ENCODE assay signal across 21 cellular contexts in the genomic region with DNA sequence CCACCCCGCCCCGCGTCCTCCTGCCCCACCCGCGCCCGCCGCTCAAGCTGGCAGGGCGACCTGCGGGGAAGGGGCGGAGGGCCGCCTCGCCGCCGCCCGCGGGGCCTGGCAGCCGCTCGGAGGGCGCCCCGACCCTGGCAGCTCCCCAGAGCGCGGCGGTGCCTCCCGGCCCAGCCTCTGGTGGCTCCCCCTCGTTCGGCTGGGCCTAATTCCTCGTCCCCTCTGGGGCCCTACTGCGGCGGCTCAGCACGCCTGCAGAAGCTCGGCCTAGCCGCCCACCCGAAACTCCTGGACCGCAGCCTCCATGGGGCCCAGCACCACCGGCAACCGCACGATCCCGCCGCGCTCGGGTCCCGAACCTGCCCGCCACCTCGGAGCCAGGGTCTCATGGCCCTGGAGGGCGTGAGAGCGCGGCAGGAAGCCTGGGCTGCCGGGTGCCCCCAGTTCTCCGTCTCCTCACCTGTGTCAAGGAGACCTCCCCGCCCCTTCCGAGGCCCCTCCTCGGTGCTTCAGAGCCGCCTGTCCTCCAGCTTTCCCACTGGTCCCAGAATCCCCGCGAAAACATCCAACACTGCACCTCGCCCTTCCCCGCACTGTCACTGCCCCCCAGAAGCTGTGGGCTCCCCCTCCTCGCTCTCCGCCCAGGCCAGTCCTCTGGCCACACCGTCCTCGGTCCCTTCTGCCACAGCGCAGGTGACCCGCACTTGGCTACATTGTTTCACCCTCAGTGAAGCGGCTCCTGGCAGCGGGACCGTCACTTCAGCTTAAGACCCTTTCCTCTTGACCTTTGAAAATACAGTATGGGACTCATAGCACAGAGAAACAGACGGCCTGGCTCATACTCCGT. TPM values are rescaled to one million over a fixed set of nuclear protein-coding genes. Genes with fewer than 3 reads are reported as not detected.
DNase-seq lines count a peak whose midpoint lies in the region; ATAC-seq, FAIRE-seq and TF ChIP-seq lines count a peak whose summit lies in the region.
"Had no signal": no experiment of that assay in that cellular context is flagged by ENCODE, and none has a peak within 500 bp of the region (broad histone marks: within the 10 kb centered on the region; RNA-seq: fewer than 3 reads in every experiment).

No MANE protein-coding gene starts in this region.

- H3K4me3 ChIP-seq in Caco-2 (ENCODE audit: low read depth, low read length) (no peak overlapping the region), astrocyte (ENCODE audit: insufficient read depth, low read depth, low read length) (no peak overlapping the region), small intestine (ENCODE audit: low read depth in 1 of 2, low read length in 2 of 2) (no peak overlapping the region)
- H3K4me3 ChIP-seq: GM12878, pancreas had no signal

- H3K27ac Mint-ChIP-seq in Caco-2 (ENCODE audit: unreplicated experiment) (no peak overlapping the region), astrocyte (ENCODE audit: unreplicated experiment) (no peak overlapping the region)
- no peak overlapping the region for H3K27ac Mint-ChIP-seq in natural killer cell treated with Interleukin-12 subunit alpha and Interleukin-12 subunit beta and Interleukin-15 and Interleukin-18, amount 100 ng/mL, for 72 hours

- no peak overlapping the region for H3K9ac ChIP-seq in astrocyte (ENCODE audit: low read length)

- no peaks in the 10 kb centered on the region for H3K27me3 ChIP-seq in Caco-2 (replicated peaks; ENCODE audit: control insufficient read depth, insufficient read depth, low read length)
- peaks cover 45% of the 10 kb centered on the region for H3K27me3 ChIP-seq in astrocyte (ENCODE audit: insufficient read depth, low read length)
- peaks cover 37 to 42% of the 10 kb centered on the region in 2 donors for H3K27me3 ChIP-seq in small intestine (ENCODE audit: control insufficient read depth in 2 of 2, insufficient read depth in 2 of 2, low read length in 2 of 2)

- DNase-seq in DMS 273 (lab: John Stamatoyannopoulos, UW; ENCODE audit: unreplicated experiment) (peak; percentile 21), DMS 273 treated with DMSO at 0.1 percent for 48 hours (lab: John Stamatoyannopoulos, UW) (no peak), Caco-2 (no peak), astrocyte (ENCODE audit: low read depth) (no peak), small intestine (no peak), NCI-H226 (no peak), NCI-H1417 treated with DMSO at 0.1 percent for 48 hours (lab: John Stamatoyannopoulos, UW) (no peak)
- no peak for DNase-seq in natural killer cell treated with Interleukin-12 subunit alpha and Interleukin-12 subunit beta and Interleukin-15 and Interleukin-18, amount 100 ng/mL, for 72 hours (ENCODE audit: low spot score)
- DNase-seq: amniotic stem cell, C1 segment of cervical spinal cord, EL, HCEC 1CT, IMR-90, mesenchymal stem cell, NCI-H1105 had no signal

- H3K36me3 Mint-ChIP-seq in Caco-2 (ENCODE audit: insufficient read depth, unreplicated experiment), result no peaks in the 10 kb centered on the region
- H3K36me3 Mint-ChIP-seq in astrocyte (ENCODE audit: low read depth, unreplicated experiment), result peaks cover 9% of the 10 kb centered on the region
- peaks cover 6% of the 10 kb centered on the region for H3K36me3 Mint-ChIP-seq in natural killer cell treated with Interleukin-12 subunit alpha and Interleukin-12 subunit beta and Interleukin-15 and Interleukin-18, amount 100 ng/mL, for 72 hours

- H3K4me1 Mint-ChIP-seq in Caco-2 (ENCODE audit: low read depth, unreplicated experiment), result no peaks in the 10 kb centered on the region
- no peaks in the 10 kb centered on the region for H3K4me1 Mint-ChIP-seq in astrocyte (ENCODE audit: low read depth, unreplicated experiment)
- peaks cover 0 to 6% of the 10 kb centered on the region in 2 donors for H3K4me1 Mint-ChIP-seq in natural killer cell treated with Interleukin-12 subunit alpha and Interleukin-12 subunit beta and Interleukin-15 and Interleukin-18, amount 100 ng/mL, for 72 hours (ENCODE audit: low read depth in 2 of 2)

- no peaks in the 10 kb centered on the region for H3K79me2 ChIP-seq in astrocyte (ENCODE audit: insufficient read depth, low read length)

- H3K9me3 Mint-ChIP-seq in Caco-2 (ENCODE audit: unreplicated experiment), result no peaks in the 10 kb centered on the region
- H3K9me3 Mint-ChIP-seq in astrocyte (ENCODE audit: unreplicated experiment), result peaks cover 21% of the 10 kb centered on the region
- H3K9me3 Mint-ChIP-seq in natural killer cell treated with Interleukin-12 subunit alpha and Interleukin-12 subunit beta and Interleukin-15 and Interleukin-18, amount 100 ng/mL, for 72 hours, result no peaks in the 10 kb centered on the region

- WGBS in small intestine, 3 donors, result 10 to 20% (median 15%) methylated on average over 44 to 68 of the region's 68 CpGs

- ATAC-seq in natural killer cell treated with Interleukin-12 subunit alpha and Interleukin-12 subunit beta and Interleukin-15 and Interleukin-18, amount 100 ng/mL, for 72 hours, result no peak
- ATAC-seq: GM12878, pancreas had no signal

- H3K27me3 Mint-ChIP-seq in Caco-2 (ENCODE audit: insufficient read depth, unreplicated experiment), result peaks cover 20% of the 10 kb centered on the region
- H3K27me3 Mint-ChIP-seq in astrocyte (ENCODE audit: low read depth, unreplicated experiment), result peaks cover 67% of the 10 kb centered on the region
- peaks cover 31 to 47% of the 10 kb centered on the region in 2 donors for H3K27me3 Mint-ChIP-seq in natural killer cell treated with Interleukin-12 subunit alpha and Interleukin-12 subunit beta and Interleukin-15 and Interleukin-18, amount 100 ng/mL, for 72 hours

- intact Hi-C loops in Caco-2 (cut with micrococcal nuclease; ENCODE audit: unreplicated experiment), result no loop called here

- TF ChIP-seq CTCF in Caco-2 (IDR thresholded peaks at IDR 0.05; ENCODE audit: insufficient read depth in 1 of 2, low read depth in 1 of 2, low read length in 1 of 2, severe bottlenecking in 1 of 2, unreplicated experiment in 1 of 2), result no peak
- TF ChIP-seq CTCF in astrocyte (IDR thresholded peaks at IDR 0.05; ENCODE audit: insufficient read depth, low read depth, low read length), result no peak

- H3K4me3 Mint-ChIP-seq in Caco-2 (ENCODE audit: unreplicated experiment) (peak overlapping the region; percentile 59), astrocyte (ENCODE audit: unreplicated experiment) (peak overlapping the region; percentile 67)
- H3K4me3 Mint-ChIP-seq in natural killer cell treated with Interleukin-12 subunit alpha and Interleukin-12 subunit beta and Interleukin-15 and Interleukin-18, amount 100 ng/mL, for 72 hours, result peak overlapping the region; percentile 54

- H3K4me2 ChIP-seq in astrocyte (ENCODE audit: low read length), result no peak overlapping the region

- H2AFZ ChIP-seq in astrocyte (ENCODE audit: low read depth, low read length), result no peak overlapping the region

- FAIRE-seq in astrocyte (lab: Jason Lieb, UNC) (no peak), small intestine (lab: Jason Lieb, UNC) (no peak)
- FAIRE-seq: GM12878, islet of Langerhans, pancreas had no signal

- CTCF ChIA-PET in Caco-2 (lab: Charles Lee), result interaction anchor here (1.6 kb wide), 1 partner anchor 28 kb away, joined by 3 read pairs; a partner anchor contains a TSS

- H3K27ac ChIP-seq in astrocyte (ENCODE audit: low read depth, low read length) (no peak overlapping the region), small intestine (ENCODE audit: low read depth in 1 of 2, low read length in 1 of 2) (no peak overlapping the region)
- H3K27ac ChIP-seq: 22Rv1, pancreas, skin epidermis had no signal

- no peaks in the 10 kb centered on the region for H3K36me3 ChIP-seq in Caco-2 (ENCODE audit: control insufficient read depth, insufficient read depth, low read length)
- no peaks in the 10 kb centered on the region for H3K36me3 ChIP-seq in astrocyte (ENCODE audit: insufficient read depth, low read length)
- no peaks in the 10 kb centered on the region for H3K36me3 ChIP-seq in small intestine (ENCODE audit: control insufficient read depth in 2 of 2, insufficient read depth in 2 of 2, low read length in 2 of 2)
- H3K36me3 ChIP-seq: pancreas had no signal

- no TSS peak for BruUV-seq in Caco-2 (replicated peaks; lab: Mats Ljungman, UMichigan)

- H3K9me3 ChIP-seq in Caco-2 (no peaks in the 10 kb centered on the region), astrocyte (ENCODE audit: insufficient read depth, low read depth, low read length) (no peaks in the 10 kb centered on the region), small intestine (ENCODE audit: control insufficient read depth, low read depth) (no peaks in the 10 kb centered on the region)
- H3K9me3 ChIP-seq: pancreas had no signal

- H3K4me1 ChIP-seq in Caco-2 (no peaks in the 10 kb centered on the region), astrocyte (ENCODE audit: insufficient read depth, low read length) (no peaks in the 10 kb centered on the region), small intestine (ENCODE audit: control insufficient read depth in 2 of 2, insufficient read depth in 1 of 2, low read depth in 1 of 2, low read length in 1 of 2) (peaks cover 0 to 2% of the 10 kb centered on the region in 2 donors)

- no peaks in the 10 kb centered on the region for H4K20me1 ChIP-seq in astrocyte (ENCODE audit: insufficient read depth, low read length)

- POLR2A ChIA-PET in Caco-2 (lab: Charles Lee), result no interaction called here

RNA-seq across cellular contexts. Expression of a gene that starts 0.6 kb away (rescaled TPM):
- total RNA-seq in Caco-2 (2022) (not detected in 2 replicates), astrocyte (not detected in 2 replicates)
- not detected for total RNA-seq in natural killer cell treated with Interleukin-12 subunit alpha and Interleukin-12 subunit beta and Interleukin-15 and Interleukin-18, amount 100 ng/mL, for 72 hours
- not detected for polyA plus RNA-seq in small intestine
- total RNA-seq: epithelial cell of proximal tubule, GM12878, IMR-90, pancreas had no signal
- polyA plus RNA-seq: GM12878, IMR-90, pancreas had no signal

RNA-seq across cellular contexts. Expression of a gene that starts 6.3 kb away (rescaled TPM):
- 16.6 and 16.9 TPM in 2 replicates for total RNA-seq in Caco-2 (2022)
- total RNA-seq in astrocyte, result 16.0 and 16.1 TPM in 2 replicates
- 10 to 100 TPM; 30.0 to 38.6 TPM for total RNA-seq in natural killer cell treated with Interleukin-12 subunit alpha and Interleukin-12 subunit beta and Interleukin-15 and Interleukin-18, amount 100 ng/mL, for 72 hours
- polyA plus RNA-seq in small intestine, result 10 to 100 TPM; 11.2 to 13.5 (median 11.7) TPM

RNA-seq across cellular contexts. Expression of a gene that starts 19.6 kb away (rescaled TPM):
- not detected in 2 replicates for total RNA-seq in Caco-2 (2022)
- total RNA-seq in astrocyte, result not detected in 2 replicates
- under 1 TPM in 1 of 2 donors, not detected in 1; 0.39 TPM for total RNA-seq in natural killer cell treated with Interleukin-12 subunit alpha and Interleukin-12 subunit beta and Interleukin-15 and Interleukin-18, amount 100 ng/mL, for 72 hours
- under 1 TPM in 1 of 3 donors, not detected in 2; 0.04 TPM for polyA plus RNA-seq in small intestine
- total RNA-seq: epithelial cell of proximal tubule, IMR-90 had no signal
- polyA plus RNA-seq: IMR-90 had no signal

RNA-seq across cellular contexts. Expression of a gene that starts 27.8 kb away (rescaled TPM):
- total RNA-seq in Caco-2 (2022) (142 and 155 TPM in 2 replicates), astrocyte (84.5 and 97.9 TPM in 2 replicates)
- total RNA-seq in natural killer cell treated with Interleukin-12 subunit alpha and Interleukin-12 subunit beta and Interleukin-15 and Interleukin-18, amount 100 ng/mL, for 72 hours, result 10 to 100 TPM; 44.5 to 44.7 TPM
- 100 to 1,000 TPM; 116 to 227 (median 127) TPM for polyA plus RNA-seq in small intestine

RNA-seq across cellular contexts. Expression of a gene that starts 28.5 kb away (rescaled TPM):
- total RNA-seq in Caco-2 (2022) (65.6 and 67.9 TPM in 2 replicates), astrocyte (48.4 and 49.4 TPM in 2 replicates)
- 10 to 100 TPM; 29.6 to 34.6 TPM for total RNA-seq in natural killer cell treated with Interleukin-12 subunit alpha and Interleukin-12 subunit beta and Interleukin-15 and Interleukin-18, amount 100 ng/mL, for 72 hours
- 10 to 100 TPM; 14.8 to 52.9 (median 15.1) TPM for polyA plus RNA-seq in small intestine
